In genomic region chr16:2500937-2501750, GRCh38 we compare ENCODE assay signal across 1 cellular context.
TF ChIP-seq lines count a peak whose summit lies in the region.

No MANE protein-coding gene starts in this region.

TF ChIP-seq in H1, 55 proteins besides CTCF, POLR2A, EP300 and RAD21 (continued from another document):
- TF ChIP-seq CREB1 (IDR thresholded peaks at IDR 0.05) (peak; percentile 67; the same call in 1 of the 2 replicates), USF2 (IDR thresholded peaks at IDR 0.05; ENCODE audit: low read length) (peak; percentile 40), SUZ12 (IDR thresholded peaks at IDR 0.05; ENCODE audit: low read length) (no peak), CBX8 (IDR thresholded peaks at IDR 0.05; ENCODE audit: borderline replicate concordance, low read depth, low read length) (no peak), MAX (IDR thresholded peaks at IDR 0.05) (peak; percentile 61), YY1 (IDR thresholded peaks at IDR 0.05; ENCODE audit: low read depth, low read length) (0 out of 2 replicates have a peak, but pooled peaks have one; percentile 25), KDM5A (IDR thresholded peaks at IDR 0.05; ENCODE audit: low read length) (peak; percentile 72), TBP (IDR thresholded peaks at IDR 0.05; ENCODE audit: low read depth, low read length) (peak; percentile 39; the same call in 1 of the 2 replicates), TEAD4 (IDR thresholded peaks at IDR 0.05; ENCODE audit: low read depth, low read length) (peak; percentile 46; the same call in 1 of the 2 replicates), GTF2F1 (IDR thresholded peaks at IDR 0.05; ENCODE audit: borderline replicate concordance, low read depth, low read length) (peak; percentile 24; the same call in 1 of the 2 replicates)
TF ChIP-seq in H1: peak in this region for 8.
